ENCODE assay signal across 9 cellular contexts in genomic region chr2:239440511-239440959, GRCh38. TPM values are rescaled to one million over a fixed set of nuclear protein-coding genes. Genes with fewer than 3 reads are reported as not detected.
DNase-seq lines count a peak whose midpoint lies in the region; ATAC-seq and TF ChIP-seq lines count a peak whose summit lies in the region.
"Had no signal": no experiment of that assay in that cellular context is flagged by ENCODE, and none has a peak within 500 bp of the region (broad histone marks: within the 10 kb centered on the region; RNA-seq: fewer than 3 reads in every experiment).

No MANE protein-coding gene starts in this region.

- WGBS in tibial nerve, 2 donors, result 6 to 14% methylated on average over 16 to 17 of the region's 18 CpGs

- H3K4me3 ChIP-seq in coronary artery, result peak overlapping the region; percentile 54
- H3K4me3 ChIP-seq in tibial nerve, result peak overlapping the region in 1 of 4 donors; percentile 14
- H3K4me3 ChIP-seq in breast epithelium, result no peak overlapping the region

- H3K27me3 ChIP-seq in tibial nerve (no peaks in the 10 kb centered on the region), breast epithelium (peaks cover 0 to 11% of the 10 kb centered on the region in 2 donors)

- peaks cover 0 to 50% (median 25%) of the 10 kb centered on the region in 4 donors for H3K4me1 ChIP-seq in tibial nerve
- H3K4me1 ChIP-seq in breast epithelium, result peaks cover 0 to 8% of the 10 kb centered on the region in 2 donors

- TF ChIP-seq EP300 in tibial nerve (IDR thresholded peaks at IDR 0.05), result peak in 1 of 2 donors; percentile 18

- H3K36me3 ChIP-seq in tibial nerve (no peaks in the 10 kb centered on the region), breast epithelium (no peaks in the 10 kb centered on the region)

- intact Hi-C loops in Right ventricle myocardium superior (cut with DNase I) (no loop called here), Right ventricle myocardium inferior (cut with DNase I) (no loop called here), breast epithelium (cut with DNase I; ENCODE audit: low total_unique reads) (no loop called here)

- TF ChIP-seq CTCF in coronary artery (IDR thresholded peaks at IDR 0.05) (no peak), tibial nerve (IDR thresholded peaks at IDR 0.05) (no peak), breast epithelium (IDR thresholded peaks at IDR 0.05) (no peak)

- DNase-seq in Right ventricle myocardium superior (no peak), Right ventricle myocardium inferior (ENCODE audit: missing footprints) (no peak), coronary artery (ENCODE audit: low spot score) (no peak), midbrain (lab: John Stamatoyannopoulos, UW) (peak; percentile 87), tibial nerve (ENCODE audit: low spot score in 2 of 2) (peak in 1 of 2 donors; percentile 39), breast epithelium (ENCODE audit: low spot score in 2 of 2) (no peak)
- DNase-seq: NCI-H187 had no signal

- TF ChIP-seq POLR2A in tibial nerve (IDR thresholded peaks at IDR 0.05), result no peak
- no peak for TF ChIP-seq POLR2A in breast epithelium (IDR thresholded peaks at IDR 0.05)

- ATAC-seq in Right ventricle myocardium superior (ENCODE audit: poor library complexity) (peak; percentile 22), Right ventricle myocardium inferior (no peak), GM18520 (IDR thresholded peaks at IDR 0.05; ENCODE audit: unreplicated experiment) (no peak), HG03175 (IDR thresholded peaks at IDR 0.05; ENCODE audit: unreplicated experiment) (no peak)

- H3K9me3 ChIP-seq in tibial nerve (no peaks in the 10 kb centered on the region), breast epithelium (no peaks in the 10 kb centered on the region)

- H3K27ac ChIP-seq in coronary artery (peak overlapping the region in 1 of 2 donors; percentile 45), tibial nerve (peak overlapping the region in 3 of 4 donors; percentile 31 to 70 (median 46)), breast epithelium (no peak overlapping the region)

RNA-seq across cellular contexts. Expression of gene HDAC4, which starts 39.7 kb away (rescaled TPM):
- total RNA-seq in Right ventricle myocardium superior (24.9 TPM), Right ventricle myocardium inferior (30.7 TPM), tibial nerve (100 to 1,000 TPM in 2 of 4 donors, 10 to 100 TPM in 2; 68.0 to 123 (median 86.5) TPM), breast epithelium (10 to 100 TPM; 20.3 to 36.0 (median 32.8) TPM)

Comparison
In these comparisons a context has a peak if more than half of its experiments do, and no peak if none do; other contexts are left out.
1. H3K27ac ChIP-seq: peak in tibial nerve (3 of 4); none in breast epithelium (0 of 2).